Comparison of ENCODE assay signal across 11 cellular contexts in the genomic region with DNA sequence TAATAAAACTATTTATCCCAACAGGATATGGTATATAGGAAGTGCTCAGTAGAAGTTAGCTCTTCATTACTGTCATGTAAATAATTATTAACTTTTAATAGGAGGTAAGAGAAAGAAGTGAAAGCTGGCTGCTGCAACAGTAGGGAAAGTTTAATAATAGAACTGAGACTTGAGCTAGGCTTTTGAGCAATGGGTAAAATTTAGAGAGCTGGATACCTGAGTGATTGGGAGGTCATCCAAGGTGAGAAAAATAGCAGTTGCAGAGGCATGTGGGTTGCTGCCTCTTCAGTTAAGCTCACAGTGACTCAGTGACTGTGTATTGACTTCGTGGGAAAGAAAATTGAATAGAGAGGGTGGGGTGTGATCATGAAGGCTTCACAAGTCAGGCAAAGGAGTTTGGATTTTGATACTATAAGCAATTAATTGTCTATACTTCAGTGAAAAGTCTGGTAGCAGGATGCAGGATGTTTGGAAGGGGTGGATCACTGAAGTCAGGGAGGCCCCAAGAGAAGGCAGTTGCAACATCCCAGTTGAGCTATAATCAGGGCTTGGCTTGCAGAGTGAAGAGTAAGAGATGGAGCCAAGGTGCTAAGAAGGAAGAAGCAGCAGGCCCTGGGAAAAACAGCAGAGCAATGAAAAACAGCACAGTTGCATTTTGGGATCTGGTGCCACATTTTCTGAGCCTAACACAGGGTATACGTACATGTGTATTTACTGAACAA.
DNase-seq lines count a peak whose midpoint lies in the region; ATAC-seq, FAIRE-seq and TF ChIP-seq lines count a peak whose summit lies in the region.
"Had no signal": no experiment of that assay in that cellular context is flagged by ENCODE, and none has a peak within 500 bp of the region (broad histone marks: within the 10 kb centered on the region; RNA-seq: fewer than 3 reads in every experiment).

No MANE protein-coding gene starts in this region.

- peak overlapping the region; percentile 27 for H3K4me2 ChIP-seq in GM23248 (ENCODE audit: unreplicated experiment)
- no peak overlapping the region for H3K4me2 ChIP-seq in GM12878 (ENCODE audit: control insufficient read depth, insufficient read depth)
- H3K4me2 ChIP-seq in hepatocyte = no peak overlapping the region
- H3K4me2 ChIP-seq: BLaER1 treated with 17β-estradiol and CSF1 and Interleukin-3, amounts not matched to agents 10 nM and 100 nM had no signal

- H3K9me3 ChIP-seq in GM23248 (ENCODE audit: low read depth) (no peaks in the 10 kb centered on the region), GM12878 (replicated peaks; ENCODE audit: control insufficient read depth, insufficient read depth, low read length) (no peaks in the 10 kb centered on the region), hepatocyte (ENCODE audit: low read depth) (no peaks in the 10 kb centered on the region)
- H3K9me3 ChIP-seq: adrenal gland; BLaER1 treated with 17β-estradiol and CSF1 and Interleukin-3, amounts not matched to agents 10 nM and 100 nM had no signal

- H3K9me2 ChIP-seq in GM23248 (ENCODE audit: insufficient read depth) (no peaks in the 10 kb centered on the region), hepatocyte (replicated peaks; ENCODE audit: insufficient read depth) (no peaks in the 10 kb centered on the region)

- peak overlapping the region; percentile 39 for H3K27ac ChIP-seq in GM23248
- no peak overlapping the region for H3K27ac ChIP-seq in GM12878 (ENCODE audit: control insufficient read depth, insufficient read depth)
- H3K27ac ChIP-seq in hepatocyte = no peak overlapping the region
- H3K27ac ChIP-seq: adrenal gland; BLaER1 treated with 17β-estradiol and CSF1 and Interleukin-3, amounts not matched to agents 10 nM and 100 nM had no signal

- 14 to 24% methylated on average over 2 of the region's 2 CpGs for WGBS in GM23248 (ENCODE audit: low coverage in 1 of 2, low lambda C conversion rate in 2 of 2, missing lambda C conversion rate in 2 of 2), 2 experiments
- WGBS in GM12878 (ENCODE audit: insufficient coverage, insufficient replicate concordance, low lambda C conversion rate, missing lambda C conversion rate) = 17% methylated on average over 2 of the region's 2 CpGs
- 77% methylated on average over 2 of the region's 2 CpGs for WGBS in hepatocyte (ENCODE audit: low lambda C conversion rate, missing lambda C conversion rate)

- TF ChIP-seq POLR2A in GM12878 (IDR thresholded peaks at IDR 0.05; ENCODE audit: low read depth, low read length) = no peak

- RAD21 ChIA-PET in GM12878 (lab: Charles Lee; ENCODE audit: unreplicated experiment) = no interaction called here

- peaks cover 27% of the 10 kb centered on the region for H3F3A ChIP-seq in GM23248 (ENCODE audit: insufficient read depth)

- H3K9ac ChIP-seq in GM23248 (no peak overlapping the region), GM12878 (ENCODE audit: control insufficient read depth, insufficient read depth, low read length) (no peak overlapping the region)
- H3K9ac ChIP-seq: BLaER1 treated with 17β-estradiol and CSF1 and Interleukin-3, amounts not matched to agents 10 nM and 100 nM had no signal

- H3K79me2 ChIP-seq in GM23248 (ENCODE audit: insufficient read depth) (no peaks in the 10 kb centered on the region), GM12878 (ENCODE audit: control insufficient read depth, insufficient read depth, low read length) (no peaks in the 10 kb centered on the region), hepatocyte (no peaks in the 10 kb centered on the region)

- no peaks in the 10 kb centered on the region for H3K27me3 ChIP-seq in GM23248 (replicated peaks; ENCODE audit: insufficient read depth)
- H3K27me3 ChIP-seq in GM12878 (replicated peaks in 1 of 2; ENCODE audit: control insufficient read depth in 2 of 2, insufficient read depth in 2 of 2, low read length in 1 of 2) = no peaks in the 10 kb centered on the region
- H3K27me3 ChIP-seq in hepatocyte = no peaks in the 10 kb centered on the region
- H3K27me3 ChIP-seq: adrenal gland; BLaER1 treated with 17β-estradiol and CSF1 and Interleukin-3, amounts not matched to agents 10 nM and 100 nM had no signal

- H3K4me1 ChIP-seq in GM23248 (ENCODE audit: insufficient read depth) (peaks cover 26% of the 10 kb centered on the region), GM12878 (ENCODE audit: control insufficient read depth, insufficient read depth, low read length) (no peaks in the 10 kb centered on the region), hepatocyte (ENCODE audit: insufficient read depth) (no peaks in the 10 kb centered on the region)
- H3K4me1 ChIP-seq: adrenal gland; BLaER1 treated with 17β-estradiol and CSF1 and Interleukin-3, amounts not matched to agents 10 nM and 100 nM had no signal

- TF ChIP-seq CTCF in GM12878 (IDR thresholded peaks at IDR 0.05 in 2 of 3, conservative IDR thresholded peaks at IDR 0.05 in 1 of 3; ENCODE audit: control insufficient read depth in 2 of 3, extremely low read depth in 1 of 3, insufficient read depth in 1 of 3, low read depth in 3 of 3, low read length in 3 of 3) (no peak), hepatocyte (IDR thresholded peaks at IDR 0.05; ENCODE audit: poor library complexity) (no peak), mesothelial cell of epicardium (IDR thresholded peaks at IDR 0.05; ENCODE audit: unreplicated experiment) (no peak)

- no peaks in the 10 kb centered on the region for H3K27me3 Mint-ChIP-seq in mesothelial cell of epicardium (ENCODE audit: low read depth)

- DNase-seq in EH (ENCODE audit: low read depth) (peak; percentile 45), GM23248 (peak; percentile 82), GM12878 (ENCODE audit: low read depth, low spot score) (peak; percentile 9), hepatocyte (ENCODE audit: low spot score) (peak; percentile 16), NCI-H1417 treated with DMSO at 0.1 percent for 48 hours (lab: John Stamatoyannopoulos, UW) (no peak), A172 (ENCODE audit: low spot score) (no peak), mesothelial cell of epicardium (ENCODE audit: low spot score in 2 of 2, unreplicated experiment in 2 of 2) (no peak), G401 (ENCODE audit: low spot score) (no peak)
- DNase-seq: adrenal gland; effector CD8-positive, alpha-beta T cell had no signal

- no TSS peak for BruUV-seq in GM12878 (replicated peaks; lab: Mats Ljungman, UMichigan)

- no peak for TF ChIP-seq RAD21 in GM12878 (IDR thresholded peaks at IDR 0.05; ENCODE audit: insufficient read depth, low read depth, low read length)

- FAIRE-seq in GM12878 (lab: Jason Lieb, UNC) = no peak

- in situ Hi-C loops in GM23248 (cut with MboI) (no loop called here), GM12878 (cut with MboI) (no loop called here), G401 (cut with HindIII; ENCODE audit: low sequenced_read_pairs) (no loop called here)

- no peaks in the 10 kb centered on the region for H3K9me3 Mint-ChIP-seq in mesothelial cell of epicardium

- intact Hi-C loops in GM12878 (cut with micrococcal nuclease; ENCODE audit: unreplicated experiment) = no loop called here

- SMC1A ChIA-PET in GM12878 (lab: Charles Lee; ENCODE audit: uncharacterized antibody, unreplicated experiment) = no interaction called here

- H4K20me1 ChIP-seq in GM23248 (ENCODE audit: insufficient read depth) (no peaks in the 10 kb centered on the region), GM12878 (ENCODE audit: control insufficient read depth, insufficient read depth) (no peaks in the 10 kb centered on the region), hepatocyte (ENCODE audit: insufficient read depth, poor library complexity, severe bottlenecking) (no peaks in the 10 kb centered on the region)
- H4K20me1 ChIP-seq: BLaER1 treated with 17β-estradiol and CSF1 and Interleukin-3, amounts not matched to agents 10 nM and 100 nM had no signal

- ATAC-seq in GM12878 = peak; percentile 66

- no peaks in the 10 kb centered on the region for H3K36me3 Mint-ChIP-seq in mesothelial cell of epicardium

- H3K4me3 Mint-ChIP-seq in mesothelial cell of epicardium = no peak overlapping the region

- H3K36me3 ChIP-seq in GM23248 (ENCODE audit: low read depth) (no peaks in the 10 kb centered on the region), GM12878 (ENCODE audit: control insufficient read depth in 2 of 2, insufficient read depth in 2 of 2, low read length in 1 of 2) (no peaks in the 10 kb centered on the region), hepatocyte (replicated peaks; ENCODE audit: insufficient read depth, low read depth) (no peaks in the 10 kb centered on the region)
- H3K36me3 ChIP-seq: adrenal gland; BLaER1 treated with 17β-estradiol and CSF1 and Interleukin-3, amounts not matched to agents 10 nM and 100 nM had no signal

- CTCF ChIA-PET in GM12878 (lab: Yijun Ruan, JAX) = interaction anchor here (1.0 kb wide), 1 partner anchor 24 kb away, joined by 3 read pairs; no protein-coding TSS in a partner anchor

- TF ChIP-seq EP300 in GM12878 (IDR thresholded peaks at IDR 0.05; ENCODE audit: borderline replicate concordance in 1 of 2, control insufficient read depth in 1 of 2, low read depth in 2 of 2, low read length in 2 of 2) = no peak

- peaks cover 8% of the 10 kb centered on the region for H3K4me1 Mint-ChIP-seq in mesothelial cell of epicardium

- H3K4me3 ChIP-seq in GM23248 (no peak overlapping the region), GM12878 (no peak overlapping the region), hepatocyte (no peak overlapping the region)
- H3K4me3 ChIP-seq: adrenal gland; BLaER1 treated with 17β-estradiol and CSF1 and Interleukin-3, amounts not matched to agents 10 nM and 100 nM had no signal

- H3K27ac Mint-ChIP-seq in mesothelial cell of epicardium = no peak overlapping the region

- POLR2A ChIA-PET in GM12878 (lab: Charles Lee) = no interaction called here

- H2AFZ ChIP-seq in GM23248 (no peak overlapping the region), GM12878 (ENCODE audit: control insufficient read depth, low read depth, low read length) (no peak overlapping the region), hepatocyte (no peak overlapping the region)

TF ChIP-seq in GM12878, 131 proteins besides CTCF, POLR2A, EP300 and RAD21 (continues in another document):
- no peak for TF ChIP-seq MEF2A (IDR thresholded peaks at IDR 0.05; ENCODE audit: insufficient read depth, low read depth, low read length)
- no peak for TF ChIP-seq RFX5 (IDR thresholded peaks at IDR 0.05; ENCODE audit: low read depth, low read length)
- no peak for TF ChIP-seq CHD2 (IDR thresholded peaks at IDR 0.05; ENCODE audit: borderline replicate concordance, low read depth, low read length)

Comparison
In these comparisons a context has a peak if more than half of its experiments do, and no peak if none do; other contexts are left out.
1. DNase-seq: peak in EH (single experiment), GM23248 (single experiment), GM12878 (single experiment) and hepatocyte (single experiment); none in NCI-H1417 treated with DMSO at 0.1 percent for 48 hours (single experiment), A172 (single experiment), mesothelial cell of epicardium (0 of 2) and G401 (single experiment).